9 cellular contexts compared by ENCODE assay signal in the genomic region with DNA sequence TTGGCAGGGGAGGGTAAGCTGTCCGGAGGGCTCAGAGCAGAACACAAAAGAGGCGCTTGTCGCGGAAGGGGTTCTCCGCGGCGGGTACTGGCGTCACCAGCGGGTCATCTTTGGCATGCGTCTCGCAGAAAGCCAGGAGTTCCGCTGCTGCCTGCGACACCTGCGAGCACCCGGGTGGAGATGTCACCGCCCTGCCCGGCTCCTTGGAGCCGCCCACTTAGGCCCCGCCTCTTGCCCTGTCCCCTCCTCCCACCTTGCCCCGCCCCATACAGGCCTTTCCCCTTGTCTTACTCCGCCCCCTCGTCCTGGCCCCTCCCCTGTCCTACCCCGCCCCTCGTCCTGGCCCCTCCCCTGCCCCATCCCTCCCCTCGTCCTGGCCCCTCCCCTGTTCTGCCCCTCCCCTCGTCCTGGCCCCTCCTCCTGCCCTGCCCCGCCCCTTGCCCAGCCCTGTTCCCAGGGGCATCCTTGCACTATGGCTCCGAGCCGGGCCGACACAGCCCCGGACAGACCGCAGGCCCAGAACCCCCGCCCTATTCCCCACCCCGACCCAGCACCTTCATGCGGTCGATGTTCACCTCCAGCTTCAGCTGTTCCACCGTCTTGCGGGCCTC. TPM values are rescaled to one million over a fixed set of nuclear protein-coding genes. Genes with fewer than 3 reads are reported as not detected.
DNase-seq lines count a peak whose midpoint lies in the region; ATAC-seq and TF ChIP-seq lines count a peak whose summit lies in the region.
"Had no signal": no experiment of that assay in that cellular context is flagged by ENCODE, and none has a peak within 500 bp of the region (broad histone marks: within the 10 kb centered on the region; RNA-seq: fewer than 3 reads in every experiment).

No MANE protein-coding gene starts in this region.

- no peak for TF ChIP-seq EP300 in gastroesophageal sphincter (IDR thresholded peaks at IDR 0.05)

- intact Hi-C loops in testis (cut with DNase I; ENCODE audit: low total_unique reads), result no loop called here

- H3K27me3 ChIP-seq in gastroesophageal sphincter, result no peaks in the 10 kb centered on the region
- no peaks in the 10 kb centered on the region for H3K27me3 ChIP-seq in testis

- TF ChIP-seq CTCF in gastroesophageal sphincter (IDR thresholded peaks at IDR 0.05) (no peak), omental fat pad (IDR thresholded peaks at IDR 0.05) (no peak), testis (IDR thresholded peaks at IDR 0.05) (no peak)

- H3K27ac ChIP-seq in gastroesophageal sphincter (peak overlapping the region in 2 of 4 donors; percentile 37 to 59), testis (no peak overlapping the region)

- H3K4me1 ChIP-seq in gastroesophageal sphincter (peaks cover 0 to 46% (median 17%) of the 10 kb centered on the region in 3 donors), testis (peaks cover 10% of the 10 kb centered on the region)

- ATAC-seq in gastroesophageal sphincter (peak; percentile 65), omental fat pad (ENCODE audit: low FRiP score) (peak; percentile 57)

- no peaks in the 10 kb centered on the region for H3K9me3 ChIP-seq in gastroesophageal sphincter
- H3K9me3 ChIP-seq in testis, result no peaks in the 10 kb centered on the region

- DNase-seq in NCI-H1436 (lab: John Stamatoyannopoulos, UW), result peak; percentile 83
- no peak for DNase-seq in NCI-H1436 treated with DMSO at 0.1 percent for 48 hours (lab: John Stamatoyannopoulos, UW)
- DNase-seq in HT-29 (ENCODE audit: low spot score), result peak; percentile 99
- DNase-seq in RPMI8226, result peak; percentile 89
- DNase-seq in activated gamma-delta T cell treated with anti-CD3 and anti-CD28 coated beads, Interleukin-2, amount 50 U/mL, for 16 hours (ENCODE audit: low read depth), result peak; percentile 83
- DNase-seq in omental fat pad (ENCODE audit: low spot score), result no peak
- DNase-seq in testis, result peak; percentile 74

- TF ChIP-seq POLR2A in gastroesophageal sphincter (IDR thresholded peaks at IDR 0.05) (no peak), testis (IDR thresholded peaks at IDR 0.05) (no peak)

- no peaks in the 10 kb centered on the region for H3K36me3 ChIP-seq in gastroesophageal sphincter
- H3K36me3 ChIP-seq in testis (ENCODE audit: low read depth, missing control alignments), result no peaks in the 10 kb centered on the region

- peak overlapping the region; percentile 17 to 49 for H3K4me3 ChIP-seq in gastroesophageal sphincter
- peak overlapping the region; percentile 34 to 37 for H3K4me3 ChIP-seq in testis

- 0% methylated on average over 1 of the region's 38 CpGs; no CpG with 5 or more reads in 1 of the 2 donors for WGBS in gastroesophageal sphincter (ENCODE audit: low coverage in 1 of 2), 2 donors
- WGBS in testis, 2 donors, result 6 to 19% methylated on average over 20 to 38 of the region's 38 CpGs

RNA-seq across cellular contexts. Expression of a gene that starts 1.9 kb away (rescaled TPM):
- not detected in 2 replicates for total RNA-seq in HT-29 (2014; rRNA removed; shearing (Covaris generic))
- total RNA-seq in gastroesophageal sphincter (not detected), omental fat pad (not detected), testis (not detected)
- polyA plus RNA-seq in testis (ENCODE audit: insufficient read depth, low read depth, low replicate concordance), result not detected
- polyA plus RNA-seq: AG04450 had no signal

RNA-seq across cellular contexts. Expression of a gene that starts 9.3 kb away (rescaled TPM):
- 0.26 TPM in 1 of 2 replicates, not detected in the other for total RNA-seq in HT-29 (2014; rRNA removed; shearing (Covaris generic))
- total RNA-seq in gastroesophageal sphincter (1 to 10 TPM; 3.6 to 5.9 (median 4.3) TPM), omental fat pad (10 to 100 TPM in 1 of 4 donors, 1 to 10 TPM in 3; 4.8 to 10.2 (median 7.9) TPM), testis (under 1 TPM; 0.63 to 0.87 TPM)
- polyA plus RNA-seq in testis (ENCODE audit: insufficient read depth, low read depth, low replicate concordance), result 1.0 TPM

RNA-seq across cellular contexts. Expression of a gene that starts 26.8 kb away (rescaled TPM):
- 0.29 and 0.38 TPM in 2 replicates for total RNA-seq in HT-29 (2014; rRNA removed; shearing (Covaris generic))
- total RNA-seq in gastroesophageal sphincter (100 to 1,000 TPM in 1 of 4 donors, 10 to 100 TPM in 3; 42.9 to 105 (median 53.1) TPM), omental fat pad (under 1 TPM; 0.31 to 0.79 (median 0.52) TPM), testis (10 to 100 TPM; 17.2 to 30.6 TPM)
- 19.8 TPM for polyA plus RNA-seq in testis (ENCODE audit: insufficient read depth, low read depth, low replicate concordance)

RNA-seq across cellular contexts. Expression of a gene that starts 33.0 kb away (rescaled TPM):
- 263 and 264 TPM in 2 replicates for total RNA-seq in HT-29 (2014; rRNA removed; shearing (Covaris generic))
- total RNA-seq in gastroesophageal sphincter, result 100 to 1,000 TPM; 128 to 193 (median 163) TPM
- total RNA-seq in omental fat pad, result 100 to 1,000 TPM; 112 to 189 (median 132) TPM
- total RNA-seq in testis, result 100 to 1,000 TPM; 357 to 380 TPM
- 889 TPM for polyA plus RNA-seq in testis (ENCODE audit: insufficient read depth, low read depth, low replicate concordance)

Comparison
In these comparisons a context has a peak if more than half of its experiments do, and no peak if none do; other contexts are left out.
1. DNase-seq: peak in NCI-H1436 (single experiment), HT-29 (single experiment), RPMI8226 (single experiment), activated gamma-delta T cell treated with anti-CD3 and anti-CD28 coated beads, Interleukin-2, amount 50 U/mL, for 16 hours (single experiment) and testis (single experiment); none in NCI-H1436 treated with DMSO at 0.1 percent for 48 hours (single experiment) and omental fat pad (single experiment).
2. RNA of a gene that starts 26.8 kb away (total RNA-seq): 42.9 to 105 TPM in gastroesophageal sphincter and 17.2 to 30.6 TPM in testis; 0.31 to 0.79 TPM in omental fat pad and 0.29 to 0.38 TPM in HT-29; every median in the first group is over 10 times any median in the second.